In genomic region chr6:122839477-122839876, GRCh38 we compare ENCODE assay signal across 9 cellular contexts. TPM values are rescaled to one million over a fixed set of nuclear protein-coding genes. Genes with fewer than 3 reads are reported as not detected.
A peak's percentile ranks its signal among the peaks of the same experiment; 100 is the strongest.
DNase-seq lines count a peak whose midpoint lies in the region; ATAC-seq and TF ChIP-seq lines count a peak whose summit lies in the region.
"Had no signal": no experiment of that assay in that cellular context is flagged by ENCODE, and none has a peak within 500 bp of the region (broad histone marks: within the 10 kb centered on the region; RNA-seq: fewer than 3 reads in every experiment).

No MANE protein-coding gene starts in this region.

- intact Hi-C loops in activated CD4-positive, alpha-beta T cell treated with anti-CD3 and anti-CD28 coated beads, Interleukin-2, amount 10 ng/mL, durations not matched to agents 24 days and 14 days (cut with micrococcal nuclease): loop anchor here (1.0 to 5.0 kb wide), 4 partner anchors 51 to 347 kb away; partner anchors contain the start of gene SMPDL3A

- no peak overlapping the region for H3K4me3 Mint-ChIP-seq in activated CD4-positive, alpha-beta T cell treated with anti-CD3 and anti-CD28 coated beads, Interleukin-2, amount 10 ng/mL, durations not matched to agents 24 days and 14 days
- H3K4me3 Mint-ChIP-seq in endodermal cell: no peak overlapping the region
- H3K4me3 Mint-ChIP-seq: activated naive CD4-positive, alpha-beta T cell treated with anti-CD3 and anti-CD28 coated beads, Interleukin-2, amount 50 U/mL, for 24 hours had no signal

- H3K4me1 Mint-ChIP-seq in activated CD4-positive, alpha-beta T cell treated with anti-CD3 and anti-CD28 coated beads, Interleukin-2, amount 10 ng/mL, durations not matched to agents 24 days and 14 days: no peaks in the 10 kb centered on the region
- peaks cover 42% of the 10 kb centered on the region for H3K4me1 Mint-ChIP-seq in endodermal cell
- H3K4me1 Mint-ChIP-seq: activated naive CD4-positive, alpha-beta T cell treated with anti-CD3 and anti-CD28 coated beads, Interleukin-2, amount 50 U/mL, for 24 hours had no signal

- no peaks in the 10 kb centered on the region for H3K4me1 ChIP-seq in endodermal cell (ENCODE audit: control insufficient read depth, insufficient read depth, low read length)

- peak; percentile 80 for TF ChIP-seq CTCF in endodermal cell (conservative IDR thresholded peaks at IDR 0.05)

- ATAC-seq in GM19043 (IDR thresholded peaks at IDR 0.05; ENCODE audit: low read depth, unreplicated experiment) (peak; percentile 91), HG03280 (IDR thresholded peaks at IDR 0.05; ENCODE audit: unreplicated experiment) (peak; percentile 95)

- DNase-seq in CMK (ENCODE audit: low read depth) (peak; percentile 15), NCI-H446 (lab: John Stamatoyannopoulos, UW) (peak; percentile 44 to 77), endodermal cell (peak; percentile 88), mucosa of gallbladder (ENCODE audit: low spot score) (peak; percentile 60), stromal cell of bone marrow (ENCODE audit: low read depth) (peak; percentile 27)
- DNase-seq in activated CD4-positive, alpha-beta T cell treated with anti-CD3 and anti-CD28 coated beads, Interleukin-2, amount 10 ng/mL, durations not matched to agents 24 days and 14 days: peak; percentile 87

- H3K36me3 Mint-ChIP-seq in activated CD4-positive, alpha-beta T cell treated with anti-CD3 and anti-CD28 coated beads, Interleukin-2, amount 10 ng/mL, durations not matched to agents 24 days and 14 days (ENCODE audit: low read depth): no peaks in the 10 kb centered on the region
- H3K36me3 Mint-ChIP-seq in endodermal cell (ENCODE audit: low read depth): no peaks in the 10 kb centered on the region
- H3K36me3 Mint-ChIP-seq: activated naive CD4-positive, alpha-beta T cell treated with anti-CD3 and anti-CD28 coated beads, Interleukin-2, amount 50 U/mL, for 24 hours had no signal

- 11% methylated on average over 1 of the region's 1 CpG; no CpG with 5 or more reads in 1 of the 2 experiments for WGBS in endodermal cell (ENCODE audit: insufficient coverage in 1 of 2, insufficient read length in 1 of 2), 2 experiments

- no peak overlapping the region for H3K9ac ChIP-seq in endodermal cell (ENCODE audit: extremely low read depth, low read length, poor library complexity, severe bottlenecking)

- H3K4me3 ChIP-seq in endodermal cell (ENCODE audit: low read length): no peak overlapping the region

- peaks cover 5% of the 10 kb centered on the region for H3K27me3 Mint-ChIP-seq in activated CD4-positive, alpha-beta T cell treated with anti-CD3 and anti-CD28 coated beads, Interleukin-2, amount 10 ng/mL, durations not matched to agents 24 days and 14 days
- peaks cover 6% of the 10 kb centered on the region for H3K27me3 Mint-ChIP-seq in endodermal cell (ENCODE audit: insufficient read depth)

- no peaks in the 10 kb centered on the region for H3K27me3 ChIP-seq in endodermal cell (ENCODE audit: control insufficient read depth, insufficient read depth, low read length, poor library complexity, severe bottlenecking)

- no peaks in the 10 kb centered on the region for H3K9me3 ChIP-seq in endodermal cell (ENCODE audit: control insufficient read depth, low read length)

- H3K36me3 ChIP-seq in endodermal cell (ENCODE audit: control insufficient read depth, insufficient read depth, low read length): no peaks in the 10 kb centered on the region

- H3K27ac Mint-ChIP-seq in activated CD4-positive, alpha-beta T cell treated with anti-CD3 and anti-CD28 coated beads, Interleukin-2, amount 10 ng/mL, durations not matched to agents 24 days and 14 days: no peak overlapping the region
- H3K27ac Mint-ChIP-seq in endodermal cell: no peak overlapping the region
- H3K27ac Mint-ChIP-seq: activated naive CD4-positive, alpha-beta T cell treated with anti-CD3 and anti-CD28 coated beads, Interleukin-2, amount 50 U/mL, for 24 hours had no signal

- no peak overlapping the region for H3K27ac ChIP-seq in endodermal cell (ENCODE audit: low read depth, low read length)

- H3K9me3 Mint-ChIP-seq in activated CD4-positive, alpha-beta T cell treated with anti-CD3 and anti-CD28 coated beads, Interleukin-2, amount 10 ng/mL, durations not matched to agents 24 days and 14 days: no peaks in the 10 kb centered on the region
- H3K9me3 Mint-ChIP-seq in endodermal cell: no peaks in the 10 kb centered on the region
- H3K9me3 Mint-ChIP-seq: activated naive CD4-positive, alpha-beta T cell treated with anti-CD3 and anti-CD28 coated beads, Interleukin-2, amount 50 U/mL, for 24 hours had no signal

RNA-seq across cellular contexts. Expression of gene SMPDL3A, which starts 50.4 kb away (rescaled TPM):
- 0.28 and 0.42 TPM in 2 replicates for total RNA-seq in activated CD4-positive, alpha-beta T cell treated with anti-CD3 and anti-CD28 coated beads, Interleukin-2, amount 10 ng/mL, durations not matched to agents 24 days and 14 days
- total RNA-seq in endodermal cell (1 to 10 TPM; 2.8 to 3.2 TPM), mucosa of gallbladder (27.9 TPM)
- 6.4 TPM for polyA plus RNA-seq in endodermal cell (2013, experiment 1 of 2)
- 4.7 TPM for polyA plus RNA-seq in endodermal cell (2013, experiment 2 of 2)

RNA-seq across cellular contexts. Expression of gene FABP7, which starts 60.0 kb away (rescaled TPM):
- total RNA-seq in activated CD4-positive, alpha-beta T cell treated with anti-CD3 and anti-CD28 coated beads, Interleukin-2, amount 10 ng/mL, durations not matched to agents 24 days and 14 days: not detected in 2 replicates
- 1 to 10 TPM; 2.7 to 3.4 TPM for total RNA-seq in endodermal cell
- 61.4 TPM for polyA plus RNA-seq in endodermal cell (2013, experiment 1 of 2)
- polyA plus RNA-seq in endodermal cell (2013, experiment 2 of 2): 55.5 TPM
- total RNA-seq in mucosa of gallbladder: not detected

Comparison
In these comparisons a context has a peak if more than half of its experiments do, and no peak if none do; other contexts are left out.
1. DNase-seq: peak in every context shown above with its lines; median percentile 88 in endodermal cell; 87 in activated CD4-positive, alpha-beta T cell treated with anti-CD3 and anti-CD28 coated beads, Interleukin-2, amount 10 ng/mL, durations not matched to agents 24 days and 14 days; 60 in NCI-H446; 60 in mucosa of gallbladder; 27 in stromal cell of bone marrow; 15 in CMK.